Comparison of ENCODE assay signal across 22 cellular contexts in the genomic region with DNA sequence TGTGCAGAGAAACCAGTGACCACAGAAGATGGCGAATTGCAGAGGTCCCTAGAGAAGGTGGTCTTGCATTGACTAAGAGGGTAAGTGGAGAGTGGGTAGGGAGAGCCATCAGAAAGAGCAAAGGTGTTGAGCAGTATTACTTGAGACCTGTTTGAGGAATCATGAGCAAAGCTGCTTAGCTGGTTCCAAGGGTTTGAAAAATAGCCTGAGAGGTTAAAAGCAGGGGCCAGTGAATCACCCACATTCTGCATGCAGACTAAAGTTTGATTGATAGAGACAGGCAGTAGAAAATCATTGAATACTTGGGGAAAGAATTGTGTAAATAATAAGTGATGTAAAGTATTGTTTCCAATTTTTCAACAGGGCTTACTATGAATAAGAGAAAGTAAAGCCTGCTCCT. TPM values are rescaled to one million over a fixed set of nuclear protein-coding genes. Genes with fewer than 3 reads are reported as not detected.
"Had no signal": no experiment of that assay in that cellular context is flagged by ENCODE, and none has a peak within 500 bp of the region (broad histone marks: within the 10 kb centered on the region; RNA-seq: fewer than 3 reads in every experiment).

No MANE protein-coding gene starts in this region.

- H3K4me3 Mint-ChIP-seq: dendritic cell treated with granulocyte-macrophage colony-stimulating factor and Interleukin-4, amounts not matched to agents 40 ng/mL and 50 ng/mL, for 4 days; natural killer cell treated with Interleukin-12 subunit alpha and Interleukin-12 subunit beta and Interleukin-15 and Interleukin-18, amount 100 ng/mL, for 72 hours had no signal

- H3K4me3 ChIP-seq: esophagus squamous epithelium, heart left ventricle, lung, pancreas, stomach had no signal

- DNase-seq: cerebellar nuclear complex; esophagus squamous epithelium; foreskin melanocyte; heart left ventricle; hippocampal formation; left colon; left ventricle myocardium superior; mesenchymal stem cell; occipital lobe; pancreas; right cardiac atrium; small intestine; stimulated activated CD4-positive, alpha-beta T cell treated with anti-CD3 and anti-CD28 coated beads, Interleukin-12 subunit alpha, Interleukin-12 subunit beta, amount 100 ng/mL, for 4 hours; stimulated activated naive CD4-positive, alpha-beta T cell; stomach; substantia nigra had no signal

- H3K9me3 ChIP-seq: esophagus squamous epithelium, heart left ventricle, pancreas, stomach had no signal

- FAIRE-seq: colon, pancreas, small intestine had no signal

- H3K27ac Mint-ChIP-seq: dendritic cell treated with granulocyte-macrophage colony-stimulating factor and Interleukin-4, amounts not matched to agents 40 ng/mL and 50 ng/mL, for 4 days; natural killer cell treated with Interleukin-12 subunit alpha and Interleukin-12 subunit beta and Interleukin-15 and Interleukin-18, amount 100 ng/mL, for 72 hours; progenitor cell of endocrine pancreas had no signal

- H3K27me3 Mint-ChIP-seq: dendritic cell treated with granulocyte-macrophage colony-stimulating factor and Interleukin-4, amounts not matched to agents 40 ng/mL and 50 ng/mL, for 4 days; natural killer cell treated with Interleukin-12 subunit alpha and Interleukin-12 subunit beta and Interleukin-15 and Interleukin-18, amount 100 ng/mL, for 72 hours; progenitor cell of endocrine pancreas had no signal

- H3K27me3 ChIP-seq: heart left ventricle, pancreas, stomach had no signal

- H3K36me3 Mint-ChIP-seq: natural killer cell treated with Interleukin-12 subunit alpha and Interleukin-12 subunit beta and Interleukin-15 and Interleukin-18, amount 100 ng/mL, for 72 hours had no signal

- H3K36me3 ChIP-seq: esophagus squamous epithelium, heart left ventricle, pancreas, stomach had no signal

- H3K27ac ChIP-seq: epithelial cell of prostate, esophagus squamous epithelium, heart left ventricle, pancreas, stomach had no signal

- H3K4me1 ChIP-seq: heart left ventricle, pancreas, stomach had no signal

- H3K9me3 Mint-ChIP-seq: dendritic cell treated with granulocyte-macrophage colony-stimulating factor and Interleukin-4, amounts not matched to agents 40 ng/mL and 50 ng/mL, for 4 days; natural killer cell treated with Interleukin-12 subunit alpha and Interleukin-12 subunit beta and Interleukin-15 and Interleukin-18, amount 100 ng/mL, for 72 hours had no signal

- ATAC-seq: heart left ventricle; left colon; left ventricle myocardium superior; natural killer cell treated with Interleukin-12 subunit alpha and Interleukin-12 subunit beta and Interleukin-15 and Interleukin-18, amount 100 ng/mL, for 72 hours; pancreas had no signal

RNA-seq across cellular contexts. Expression of gene KCNJ16, which starts 34.0 kb away (rescaled TPM):
- total RNA-seq: left ventricle myocardium superior; natural killer cell treated with Interleukin-12 subunit alpha and Interleukin-12 subunit beta and Interleukin-15 and Interleukin-18, amount 100 ng/mL, for 72 hours had no signal
- polyA plus RNA-seq: right cardiac atrium had no signal
